Comparison of ENCODE assay signal across 20 cellular contexts in the genomic region with DNA sequence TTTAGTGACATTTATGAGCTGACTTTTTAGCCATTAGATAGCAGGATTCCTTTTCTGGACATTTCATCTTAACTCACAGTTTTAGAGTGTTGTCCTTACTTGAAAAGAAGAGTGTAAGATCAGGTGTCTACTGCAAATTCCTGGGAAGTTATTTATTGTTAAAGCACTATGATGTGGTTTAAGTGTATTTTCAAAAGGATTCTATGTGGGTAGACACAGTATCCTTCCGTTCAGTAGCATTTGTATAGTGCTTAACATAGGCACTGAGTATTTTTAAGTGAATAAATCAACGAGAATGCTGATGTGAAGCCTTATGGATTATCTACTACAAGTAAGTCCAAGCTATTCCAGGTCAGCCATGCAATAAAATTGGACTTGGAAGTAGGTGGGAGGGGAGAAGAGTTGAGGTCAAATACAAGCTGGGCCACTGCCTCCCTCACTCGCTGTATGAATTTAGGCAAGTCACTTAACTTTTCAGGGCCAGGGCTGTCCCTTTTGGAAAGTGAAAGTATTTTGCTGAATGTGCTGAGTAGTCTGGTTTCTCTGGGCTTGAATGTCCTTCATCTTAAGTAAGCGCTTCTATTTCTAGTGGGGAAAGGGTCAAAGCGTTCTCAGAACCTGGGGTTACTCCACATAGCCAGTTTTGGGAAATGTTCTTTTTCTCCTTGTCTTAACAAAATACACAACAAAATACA. TPM values are rescaled to one million over a fixed set of nuclear protein-coding genes. Genes with fewer than 3 reads are reported as not detected.
DNase-seq lines count a peak whose midpoint lies in the region; ATAC-seq, FAIRE-seq and TF ChIP-seq lines count a peak whose summit lies in the region.
"Had no signal": no experiment of that assay in that cellular context is flagged by ENCODE, and none has a peak within 500 bp of the region (broad histone marks: within the 10 kb centered on the region; RNA-seq: fewer than 3 reads in every experiment).

No MANE protein-coding gene starts in this region.

- TF ChIP-seq CTCF in K562 (IDR thresholded peaks at IDR 0.05 in 2 of 3, conservative IDR thresholded peaks at IDR 0.05 in 1 of 3; ENCODE audit: insufficient read depth in 2 of 3, low read depth in 1 of 3, low read length in 3 of 3) (no peak), HepG2 (CRISPR knock-in tag; IDR thresholded peaks at IDR 0.05) (no peak), upper lobe of right lung (IDR thresholded peaks at IDR 0.05) (no peak)

- CTCF ChIA-PET in K562 (lab: Yijun Ruan, JAX; ENCODE audit: low intra/inter-chr PET ratio): no interaction called here
- CTCF ChIA-PET in HepG2 (lab: Yijun Ruan, JAX; ENCODE audit: low intra/inter-chr PET ratio, low total read pairs): no interaction called here

- H3K79me2 ChIP-seq in K562 (ENCODE audit: control insufficient read depth, insufficient read depth, low read length): no peaks in the 10 kb centered on the region
- H3K79me2 ChIP-seq in HepG2 (ENCODE audit: insufficient read depth, low read length): no peaks in the 10 kb centered on the region

- TF ChIP-seq EP300 in K562 (IDR thresholded peaks at IDR 0.05; ENCODE audit: low read length) (no peak), HepG2 (IDR thresholded peaks at IDR 0.05; ENCODE audit: low read depth in 2 of 2, low read length in 2 of 2) (no peak), HepG2 (CRISPR knock-in tag; IDR thresholded peaks at IDR 0.05; ENCODE audit: borderline replicate concordance) (no peak)

- no peak overlapping the region for H3K9ac ChIP-seq in K562 (ENCODE audit: insufficient read depth in 1 of 2, low read depth in 2 of 2, low read length in 2 of 2)
- no peak overlapping the region for H3K9ac ChIP-seq in HepG2 (ENCODE audit: insufficient read depth, low read depth, low read length)

- no peaks in the 10 kb centered on the region for H3K9me3 ChIP-seq in K562 (replicated peaks; ENCODE audit: control insufficient read depth, insufficient read depth, low read depth, low read length)
- H3K9me3 ChIP-seq in HepG2 (ENCODE audit: low read length): no peaks in the 10 kb centered on the region
- no peaks in the 10 kb centered on the region for H3K9me3 ChIP-seq in upper lobe of right lung
- H3K9me3 ChIP-seq: gastrocnemius medialis had no signal

- H2AFZ ChIP-seq in K562 (ENCODE audit: low read depth, low read length) (no peak overlapping the region), HepG2 (ENCODE audit: low read length) (no peak overlapping the region)

- in situ Hi-C loops in K562 (cut with MboI) (no loop called here), HepG2 (cut with HindIII; ENCODE audit: extremely low pct_ligation_motif_present, low pct_unique_long_range_greater_than_20kb) (no loop called here)

- TF ChIP-seq POLR2A in K562 (conservative IDR thresholded peaks at IDR 0.05): no peak
- TF ChIP-seq POLR2A in HepG2 (IDR thresholded peaks at IDR 0.05; ENCODE audit: insufficient read depth in 1 of 2, low read depth in 2 of 2, low read length in 2 of 2): no peak

- 0% methylated on average over 5 of the region's 5 CpGs for WGBS in K562 (ENCODE audit: insufficient coverage, low coverage, missing lambda C conversion rate)
- WGBS in HepG2 (ENCODE audit: low lambda C conversion rate): 88% methylated on average over 5 of the region's 5 CpGs

- ATAC-seq in K562 (no peak), HepG2 (no peak), upper lobe of right lung (peak; percentile 66), HG02973 (IDR thresholded peaks at IDR 0.05; ENCODE audit: unreplicated experiment) (no peak)
- ATAC-seq: stimulated activated effector memory CD8-positive, alpha-beta T cell treated with anti-CD3 and anti-CD28 coated beads, Interleukin-12 subunit alpha, Interleukin-12 subunit beta, amount 100 ng/mL, for 72 hours had no signal

- no peaks in the 10 kb centered on the region for H3K9me1 ChIP-seq in K562 (ENCODE audit: control insufficient read depth, insufficient read depth, low read length)

- H3K36me3 ChIP-seq in K562 (ENCODE audit: control insufficient read depth, insufficient read depth, low read length): no peaks in the 10 kb centered on the region
- H3K36me3 ChIP-seq in HepG2 (replicated peaks in 1 of 2; ENCODE audit: control insufficient read depth in 1 of 2, insufficient read depth in 2 of 2, low read length in 2 of 2): no peaks in the 10 kb centered on the region
- H3K36me3 ChIP-seq in upper lobe of right lung: no peaks in the 10 kb centered on the region
- H3K36me3 ChIP-seq: gastrocnemius medialis had no signal

- no TSS peak for BruUV-seq in K562 (replicated peaks; lab: Mats Ljungman, UMichigan)
- BruUV-seq in HepG2 (replicated peaks; lab: Mats Ljungman, UMichigan): no TSS peak

- TF ChIP-seq RAD21 in K562 (CRISPR knock-in tag; conservative IDR thresholded peaks at IDR 0.05 in 1 of 2, IDR thresholded peaks at IDR 0.05 in 1 of 2): no peak
- TF ChIP-seq RAD21 in HepG2 (CRISPR knock-in tag; IDR thresholded peaks at IDR 0.05): no peak

- POLR2A ChIA-PET in K562 (lab: Yijun Ruan, JAX) (no interaction called here), HepG2 (lab: Yijun Ruan, JAX) (no interaction called here)

- H3K27ac ChIP-seq in K562 (ENCODE audit: extremely low read depth, low read depth, low read length) (no peak overlapping the region), HepG2 (ENCODE audit: extremely low read length, insufficient read depth, low read length) (no peak overlapping the region), upper lobe of right lung (no peak overlapping the region)
- H3K27ac ChIP-seq: 22Rv1, gastrocnemius medialis had no signal

- H3K4me1 ChIP-seq in K562 (replicated peaks in 1 of 2; ENCODE audit: control insufficient read depth in 2 of 2, insufficient read depth in 2 of 2, low read length in 2 of 2): no peaks in the 10 kb centered on the region
- peaks cover 9% of the 10 kb centered on the region for H3K4me1 ChIP-seq in HepG2 (ENCODE audit: insufficient read depth, low read length)
- H3K4me1 ChIP-seq in upper lobe of right lung: no peaks in the 10 kb centered on the region

- H3K4me3 ChIP-seq in K562 (no peak overlapping the region), HepG2 (replicated peaks in 1 of 3; ENCODE audit: insufficient read depth in 1 of 3, low read depth in 2 of 3, low read length in 3 of 3) (no peak overlapping the region; a peak in 1 of 6 replicates), upper lobe of right lung (no peak overlapping the region)

- DNase-seq in NOMO-1 treated with DMSO at 0.1 percent for 48 hours (lab: John Stamatoyannopoulos, UW; ENCODE audit: unreplicated experiment) (peak; percentile 12), NOMO-1 treated with dmso at 0.1 percent for 144 hours (lab: John Stamatoyannopoulos, UW; ENCODE audit: unreplicated experiment) (no peak), K562 (ENCODE audit: extremely low read depth in 1 of 4, low spot score in 3 of 4) (no peak), HepG2 (ENCODE audit: low spot score) (no peak), upper lobe of right lung (no peak), islet precursor cell (no peak), cerebellar nuclear complex (lab: John Stamatoyannopoulos, UW) (no peak)
- DNase-seq: activated CD4-positive, alpha-beta memory T cell treated with anti-CD3 and anti-CD28 coated beads for 36 hours; gastrocnemius medialis; GF-D8; naive B cell; NCI-H187; NCI-H524 treated with DMSO at 0.1 percent for 48 hours; stimulated activated CD4-positive, alpha-beta T cell treated with anti-CD3 and anti-CD28 coated beads, Interleukin-4, amount 100 ng/mL, for 4 hours; T1000 had no signal

- intact Hi-C loops in K562 (cut with micrococcal nuclease) (no loop called here), HepG2 (cut with micrococcal nuclease; ENCODE audit: unreplicated experiment) (no loop called here), upper lobe of right lung (cut with DNase I) (no loop called here)

- H3K27me3 ChIP-seq in K562 (ENCODE audit: control insufficient read depth in 2 of 2, insufficient read depth in 2 of 2, low read length in 2 of 2) (peaks cover 0 to 7% of the 10 kb centered on the region in 2 experiments; a peak in 2 of 5 replicates), HepG2 (ENCODE audit: control insufficient read depth in 1 of 2, insufficient read depth in 2 of 2, low read length in 2 of 2) (no peaks in the 10 kb centered on the region), upper lobe of right lung (peaks cover 3% of the 10 kb centered on the region)
- H3K27me3 ChIP-seq: gastrocnemius medialis had no signal

- H3K4me2 ChIP-seq in K562 (ENCODE audit: insufficient read depth, low read length) (no peak overlapping the region), HepG2 (ENCODE audit: low read depth, low read length) (no peak overlapping the region)

- H4K20me1 ChIP-seq in K562 (replicated peaks; ENCODE audit: control insufficient read depth, insufficient read depth, low read length): no peaks in the 10 kb centered on the region
- H4K20me1 ChIP-seq in HepG2 (ENCODE audit: insufficient read depth, low read length): no peaks in the 10 kb centered on the region

- FAIRE-seq in K562 (lab: Jason Lieb, UNC): no peak
- FAIRE-seq in HepG2 (lab: Jason Lieb, UNC): no peak
- FAIRE-seq: H1, islet of Langerhans had no signal

RNA-seq across cellular contexts. Expression of a gene that starts 48.6 kb away (rescaled TPM):
- not detected in 2 replicates for total RNA-seq in K562 (2011; cell fraction: chromatin; rRNA removed; ENCODE audit: low replicate concordance)
- not detected in 2 replicates for total RNA-seq in K562 (2011; cell fraction: nucleolus; rRNA removed)
- not detected in 2 replicates for total RNA-seq in K562 (2011; cell fraction: nucleoplasm; rRNA removed)
- total RNA-seq in K562 (2014; rRNA removed): 0.12 TPM in 1 of 2 replicates, not detected in the other
- not detected in 2 replicates for total RNA-seq in K562 (2014; rRNA removed; fragmentation: Illumina TruSeq; extraction: Trizol)
- not detected in 2 replicates for total RNA-seq in K562 (2015; rRNA removed; fragmentation: Illumina TruSeq; extraction: Trizol)
- 0.11 TPM in 2 replicates for total RNA-seq in K562 (2021)
- polyA plus RNA-seq in K562 (2011; rRNA removed): 0.04 TPM in 1 of 2 replicates, not detected in the other
- polyA plus RNA-seq in K562 (2011; cell fraction: cytosol; rRNA removed): not detected in 2 replicates
- not detected in 2 replicates for polyA plus RNA-seq in K562 (2011; cell fraction: nucleus; rRNA removed)
- polyA plus RNA-seq in K562 (2012): 0.33 TPM in 1 of 2 replicates, not detected in the other
- 0.08 TPM in 1 of 2 replicates, not detected in the other for polyA plus RNA-seq in K562 (2014; fragmentation: Illumina TruSeq; extraction: Trizol)
- polyA plus RNA-seq in K562 (2014; fragmentation: Nextera tagmentation; extraction: Ambion mirVana): not detected
- 0.09 TPM in 1 of 2 replicates, not detected in the other for polyA plus RNA-seq in K562 (2014; rRNA removed)
- polyA minus RNA-seq in K562 (2011; rRNA and poly(A)+ RNA removed): not detected in 2 replicates
- not detected in 2 replicates for polyA minus RNA-seq in K562 (2011; cell fraction: cytosol; rRNA and poly(A)+ RNA removed)
- not detected in 2 replicates for polyA minus RNA-seq in K562 (2011; cell fraction: nucleus; rRNA and poly(A)+ RNA removed)
- total RNA-seq in HepG2 (2016; rRNA removed; fragmentation: Illumina TruSeq; extraction: Trizol): not detected in 2 replicates
- total RNA-seq in HepG2 (2016; cell fraction: cytosol; rRNA removed; fragmentation: Illumina TruSeq; extraction: Trizol; ENCODE audit: low read depth): not detected in 2 replicates
- not detected in 2 replicates for total RNA-seq in HepG2 (2016; cell fraction: insoluble cytoplasmic fraction; rRNA removed; fragmentation: Illumina TruSeq; extraction: Trizol)
- not detected in 2 replicates for total RNA-seq in HepG2 (2016; cell fraction: membrane; rRNA removed; fragmentation: Illumina TruSeq; extraction: Trizol)
- not detected in 2 replicates for total RNA-seq in HepG2 (2016; cell fraction: nucleus; rRNA removed; fragmentation: Illumina TruSeq; extraction: Trizol)
- not detected in 2 replicates for polyA plus RNA-seq in HepG2 (2011; rRNA removed)
- polyA plus RNA-seq in HepG2 (2011; cell fraction: cytosol; rRNA removed): not detected in 2 replicates
- polyA plus RNA-seq in HepG2 (2011; cell fraction: nucleus; rRNA removed): not detected in 2 replicates
- polyA plus RNA-seq in HepG2 (2012): 0.13 and 0.16 TPM in 2 replicates
- not detected in 2 replicates for polyA plus RNA-seq in HepG2 (2016; cell fraction: cytosol; fragmentation: Illumina TruSeq; extraction: Trizol; ENCODE audit: low read depth)
- polyA plus RNA-seq in HepG2 (2016; cell fraction: insoluble cytoplasmic fraction; fragmentation: Illumina TruSeq; extraction: Trizol; ENCODE audit: low read depth): 0.14 TPM in 1 of 2 replicates, not detected in the other
- not detected in 2 replicates for polyA plus RNA-seq in HepG2 (2016; cell fraction: membrane; fragmentation: Illumina TruSeq; extraction: Trizol; ENCODE audit: low read depth)
- polyA plus RNA-seq in HepG2 (2016; cell fraction: nucleus; fragmentation: Illumina TruSeq; extraction: Trizol; ENCODE audit: insufficient read depth, low read depth): not detected in 2 replicates
- polyA minus RNA-seq in HepG2 (2011; rRNA and poly(A)+ RNA removed; ENCODE audit: low replicate concordance): 0.09 TPM in 1 of 2 replicates, not detected in the other
- polyA minus RNA-seq in HepG2 (2011; cell fraction: cytosol; rRNA and poly(A)+ RNA removed): not detected in 2 replicates
- not detected in 2 replicates for polyA minus RNA-seq in HepG2 (2011; cell fraction: nucleus; rRNA and poly(A)+ RNA removed)
- not detected for total RNA-seq in upper lobe of right lung
- total RNA-seq: activated CD4-positive, alpha-beta memory T cell treated with anti-CD3 and anti-CD28 coated beads for 36 hours had no signal
